In genomic region chr14:90256354-90257131, GRCh38 we compare ENCODE assay signal across 8 cellular contexts. TPM values are rescaled to one million over a fixed set of nuclear protein-coding genes. Genes with fewer than 3 reads are reported as not detected.
DNase-seq lines count a peak whose midpoint lies in the region; ATAC-seq and TF ChIP-seq lines count a peak whose summit lies in the region.

Gene PSMC1, plus strand, starts transcription at chr14:90256553. Its CDS starts 45 bp downstream, at chr14:90256598.

- ATAC-seq in GM19397 (IDR thresholded peaks at IDR 0.05; ENCODE audit: unreplicated experiment) = peak; percentile 99
- ATAC-seq in HG03571 (IDR thresholded peaks at IDR 0.05; ENCODE audit: unreplicated experiment) = peak; percentile 97

- H3K4me3 Mint-ChIP-seq in CD14-positive monocyte = peak within 1 kb of the TSS; percentile 97 to 99

- peak within 1 kb of the TSS; percentile 95 for H3K4me3 ChIP-seq in lower leg skin (ENCODE audit: low read depth, poor library complexity, severe bottlenecking)

- WGBS in lower leg skin, 2 donors = 0% methylated on average over 36 to 53 of the region's 55 CpGs

- H3K36me3 Mint-ChIP-seq in CD14-positive monocyte = peaks cover 20 to 28% of the 10 kb centered on the region in 2 donors

- DNase-seq in CD14-positive monocyte (ENCODE audit: low spot score) = peak; percentile 92
- peak; percentile 92 for DNase-seq in NCI-H82 (lab: John Stamatoyannopoulos, UW)
- peak; percentile 87 to 92 for DNase-seq in activated CD4-positive, alpha-beta T cell treated with anti-CD3 and anti-CD28 coated beads, Interleukin-2, amount 50 U/mL, for 48 hours
- DNase-seq in ecto neural progenitor cell (ENCODE audit: low spot score) = peak; percentile 90
- peak; percentile 88 to 98 for DNase-seq in lower leg skin (ENCODE audit: low spot score in 2 of 2)
- peak; percentile 79 to 87 for DNase-seq in stimulated activated CD4-positive, alpha-beta T cell treated with anti-CD3 and anti-CD28 coated beads, Interleukin-4, amount 100 ng/mL, for 48 hours (ENCODE audit: low read depth in 2 of 2)

- TF ChIP-seq POLR2A in lower leg skin (IDR thresholded peaks at IDR 0.05) = no peak

- peak within 1 kb of the TSS; percentile 81 to 96 (median 94) for H3K27ac Mint-ChIP-seq in CD14-positive monocyte

- intact Hi-C loops in CD14-positive monocyte (cut with micrococcal nuclease) = loop anchor here (5.0 to 10.0 kb wide), 2 partner anchors 126 to 302 kb away; partner anchors contain the start of genes EFCAB11 (in 2 of the 2) and TDP1 (in 2 of the 2)
- intact Hi-C loops in lower leg skin (cut with DNase I; ENCODE audit: low total_unique reads) = no loop called here

- peaks cover 2 to 10% (median 4%) of the 10 kb centered on the region in 7 donors for H3K9me3 Mint-ChIP-seq in CD14-positive monocyte

- TF ChIP-seq CTCF in CD14-positive monocyte (IDR thresholded peaks at IDR 0.05) = no peak
- TF ChIP-seq CTCF in lower leg skin (IDR thresholded peaks at IDR 0.05) = no peak

- H3K27me3 Mint-ChIP-seq in CD14-positive monocyte (ENCODE audit: low read depth in 3 of 3) = peaks cover 11 to 18% (median 18%) of the 10 kb centered on the region in 3 donors

- peaks cover 22% of the 10 kb centered on the region for H3K4me1 Mint-ChIP-seq in CD14-positive monocyte

RNA-seq across cellular contexts. Expression of gene PSMC1, which starts in this region (rescaled TPM):
- polyA plus RNA-seq in CD14-positive monocyte = 100 to 1,000 TPM; 128 to 158 TPM
- total RNA-seq in lower leg skin = 100 to 1,000 TPM in 3 of 4 donors, 10 to 100 TPM in 1; 72.2 to 159 (median 109) TPM

Comparison
In these comparisons a context has a peak if more than half of its experiments do, and no peak if none do; other contexts are left out.
1. Peak in every context shown above with its lines: DNase-seq, ATAC-seq and H3K4me3 ChIP-seq.